In the genomic region with DNA sequence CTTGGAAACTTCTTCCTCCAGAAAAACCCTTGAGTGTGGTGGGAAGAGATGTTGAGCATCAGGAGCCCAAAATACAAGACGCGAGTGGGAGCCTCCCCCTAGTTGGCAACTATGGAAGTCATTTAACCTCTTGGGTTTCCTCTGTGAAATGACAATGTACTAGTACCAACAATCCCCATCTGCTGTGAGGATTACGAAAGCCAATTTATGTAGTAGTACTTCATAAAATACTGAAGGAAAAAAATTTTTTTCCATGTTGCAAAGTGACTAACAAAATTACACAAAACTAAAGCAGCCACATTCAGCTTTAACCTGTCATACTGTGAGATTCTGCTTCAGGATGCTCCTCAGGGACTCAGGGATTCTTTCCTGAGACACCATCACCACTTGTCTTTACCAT, we compare ENCODE assay signal across 8 cellular contexts. TPM values are rescaled to one million over a fixed set of nuclear protein-coding genes. Genes with fewer than 3 reads are reported as not detected.
A peak's percentile ranks its signal among the peaks of the same experiment; 100 is the strongest.
DNase-seq lines count a peak whose midpoint lies in the region; ATAC-seq and TF ChIP-seq lines count a peak whose summit lies in the region.

No MANE protein-coding gene starts in this region.

- peaks cover 12% of the 10 kb centered on the region for H3K36me3 ChIP-seq in NT2/D1 (ENCODE audit: insufficient read depth, insufficient read length, low read length)

- ATAC-seq in HG02588 (IDR thresholded peaks at IDR 0.05; ENCODE audit: unreplicated experiment): no peak
- ATAC-seq in GM19023 (IDR thresholded peaks at IDR 0.05; ENCODE audit: unreplicated experiment): no peak

- no peaks in the 10 kb centered on the region for H3K27me3 Mint-ChIP-seq in mesothelial cell of epicardium (ENCODE audit: low read depth)

- peaks cover 26% of the 10 kb centered on the region for H3K4me1 Mint-ChIP-seq in mesothelial cell of epicardium

- no peaks in the 10 kb centered on the region for H3K9me3 ChIP-seq in NT2/D1 (ENCODE audit: insufficient read depth, low read length)

- peaks cover 16% of the 10 kb centered on the region for H3K36me3 Mint-ChIP-seq in mesothelial cell of epicardium

- H3K4me3 Mint-ChIP-seq in mesothelial cell of epicardium: peak overlapping the region; percentile 95

- no peak for TF ChIP-seq CTCF in mesothelial cell of epicardium (IDR thresholded peaks at IDR 0.05; ENCODE audit: unreplicated experiment)

- peak overlapping the region; percentile 61 for H3K9ac ChIP-seq in NT2/D1 (ENCODE audit: insufficient read length, low read depth)

- DNase-seq in activated CD4-positive, alpha-beta T cell treated with anti-CD3 and anti-CD28 coated beads for 48 hours: peak; percentile 6
- no peak for DNase-seq in activated CD4-positive, alpha-beta T cell treated with anti-CD3 and anti-CD28 coated beads, Interleukin-2, amount 50 U/mL, for 4 hours
- DNase-seq in NT2/D1 (ENCODE audit: low read depth, low spot score) (no peak), mesothelial cell of epicardium (ENCODE audit: low spot score in 2 of 2, unreplicated experiment in 2 of 2) (no peak), NCI-H2029 treated with DMSO at 0.1 percent for 48 hours (lab: John Stamatoyannopoulos, UW) (no peak)

- H3K27ac Mint-ChIP-seq in mesothelial cell of epicardium: peak overlapping the region; percentile 96

- H3K9me3 Mint-ChIP-seq in mesothelial cell of epicardium: no peaks in the 10 kb centered on the region

- peaks cover 2% of the 10 kb centered on the region for H3K4me1 ChIP-seq in NT2/D1 (ENCODE audit: insufficient read depth, insufficient read length)

- H3K4me3 ChIP-seq in NT2/D1 (ENCODE audit: insufficient read length, low read depth): no peak overlapping the region

- no peaks in the 10 kb centered on the region for H3K27me3 ChIP-seq in NT2/D1 (ENCODE audit: insufficient read depth, insufficient read length)

- H3K27ac ChIP-seq in cingulate gyrus (ENCODE audit: low read depth, low read length): peak overlapping the region; percentile 33

RNA-seq across cellular contexts. Expression of a gene that starts 0.6 kb away (rescaled TPM):
- total RNA-seq in mesothelial cell of epicardium: 30.1 to 31.1 TPM (median 30.6 TPM) in 3 replicates

RNA-seq across cellular contexts. Expression of a gene that starts 36.7 kb away (rescaled TPM):
- total RNA-seq in mesothelial cell of epicardium: 327 to 365 TPM (median 344 TPM) in 3 replicates

RNA-seq across cellular contexts. Expression of a gene that starts 37.2 kb away (rescaled TPM):
- total RNA-seq in mesothelial cell of epicardium: 21.2 to 24.8 TPM (median 22.6 TPM) in 3 replicates

RNA-seq across cellular contexts. Expression of a gene that starts 42.2 kb away (rescaled TPM):
- total RNA-seq in mesothelial cell of epicardium: not detected in 3 replicates
